In the genomic region with DNA sequence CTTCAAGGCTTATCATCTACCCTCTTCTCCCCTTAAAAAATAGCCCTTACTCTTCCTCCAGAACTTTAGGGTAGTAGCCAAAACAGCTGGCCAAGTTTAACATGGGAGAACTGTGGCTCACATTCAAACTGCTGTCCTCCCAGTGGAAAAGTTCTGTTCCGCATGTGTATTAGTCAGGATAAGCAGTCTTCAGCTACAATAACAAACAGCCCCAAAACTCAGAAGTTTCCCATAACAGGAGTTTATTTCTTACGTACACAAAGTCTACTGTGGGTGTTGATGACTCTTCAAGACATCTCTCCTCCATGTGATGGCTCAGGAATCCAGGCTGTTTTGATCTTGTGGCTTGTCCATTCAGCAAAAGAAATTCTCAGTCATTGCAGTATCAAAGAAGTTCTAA, we compare ENCODE assay signal across 31 cellular contexts. TPM values are rescaled to one million over a fixed set of nuclear protein-coding genes. Genes with fewer than 3 reads are reported as not detected.
"Had no signal": no experiment of that assay in that cellular context is flagged by ENCODE, and none has a peak within 500 bp of the region (broad histone marks: within the 10 kb centered on the region; RNA-seq: fewer than 3 reads in every experiment).

No MANE protein-coding gene starts in this region.

- H3K27ac ChIP-seq: neural progenitor cell, ovary, parathyroid adenoma, psoas muscle, skin epidermis, spleen, suprapubic skin, testis, tibial artery, transverse colon, upper lobe of right lung, uterus had no signal

- H3K4me1 ChIP-seq: neural progenitor cell, parathyroid adenoma, psoas muscle, testis, tibial artery, uterus had no signal

- H3K4me3 ChIP-seq: neural progenitor cell, ovary, psoas muscle, skin epidermis, smooth muscle cell, spleen, suprapubic skin, testis, tibial artery, transverse colon, upper lobe of right lung, uterus had no signal

- ATAC-seq: natural killer cell; psoas muscle; right cardiac atrium; sciatic nerve; stimulated activated memory B cell treated with anti-CD40 and anti-IgM and Interleukin-4, amounts not matched to agents 10 μg/mL and 1 μg/mL and 100 μg/mL, for 72 hours; stimulated activated naive CD8-positive, alpha-beta T cell treated with anti-CD3 and anti-CD28 coated beads, Interleukin-15, amount 100 ng/mL, for 72 hours; stimulated activated naive CD8-positive, alpha-beta T cell treated with anti-CD3 and anti-CD28 coated beads, Interleukin-15, Interleukin-2, amounts not matched to agents 100 U/mL and 50 U/mL, for 24 hours; upper lobe of right lung had no signal

- H3K4me2 ChIP-seq: neural progenitor cell, smooth muscle cell had no signal

- H3K9ac ChIP-seq: neural progenitor cell, parathyroid adenoma had no signal

- H2AFZ ChIP-seq: neural progenitor cell, parathyroid adenoma had no signal

- H3K9me3 ChIP-seq: ovary, psoas muscle, suprapubic skin, testis, transverse colon, upper lobe of right lung, uterus had no signal

- H3K27me3 ChIP-seq: ovary, suprapubic skin, testis, uterus had no signal

- H3K36me3 ChIP-seq: neural progenitor cell, ovary, spleen, suprapubic skin, tibial artery, transverse colon, upper lobe of right lung, uterus had no signal

- DNase-seq: natural killer cell; occipital lobe; ovary; posterior cingulate gyrus; psoas muscle; right cardiac atrium; spleen; stimulated activated CD4-positive, alpha-beta T cell treated with anti-CD3 and anti-CD28 coated beads, Interleukin-12 subunit alpha, Interleukin-12 subunit beta, amount 100 ng/mL, for 4 hours; stimulated activated CD4-positive, alpha-beta T cell treated with anti-CD3 and anti-CD28 coated beads, Interleukin-1b, Interleukin-23, amount 100 ng/mL, for 48 hours; stimulated activated CD4-positive, alpha-beta T cell treated with anti-CD3 and anti-CD28 coated beads, Interleukin-4, amount 100 ng/mL, for 1 hour; stimulated activated CD4-positive, alpha-beta T cell treated with anti-CD3 and anti-CD28 coated beads, Interleukin-4, amount 100 ng/mL, for 4 hours; stimulated activated CD8-positive, alpha-beta memory T cell treated with anti-CD3 and anti-CD28 coated beads, Interleukin-4, amount 100 ng/mL, for 48 hours; stimulated activated naive CD4-positive, alpha-beta T cell; stimulated activated naive CD8-positive, alpha-beta T cell treated with anti-CD3 and anti-CD28 coated beads, Interleukin-15, amount 100 ng/mL, for 72 hours; stimulated activated naive CD8-positive, alpha-beta T cell treated with anti-CD3 and anti-CD28 coated beads, Interleukin-15, Interleukin-2, amounts not matched to agents 100 U/mL and 50 U/mL, for 24 hours; substantia nigra; testis; tibial artery; transverse colon; upper lobe of right lung; uterus had no signal

- H3K79me2 ChIP-seq: parathyroid adenoma had no signal

RNA-seq across cellular contexts. Expression of a gene that starts 35.5 kb away (rescaled TPM):
- total RNA-seq: natural killer cell, osteoblast, renal cortical epithelial cell, sciatic nerve, spleen, transverse colon, urinary bladder, uterus had no signal
- polyA plus RNA-seq: psoas muscle, urinary bladder had no signal
